In genomic region chr4:52051213-52051614, GRCh38 we compare ENCODE assay signal across 8 cellular contexts. TPM values are rescaled to one million over a fixed set of nuclear protein-coding genes. Genes with fewer than 3 reads are reported as not detected.
DNase-seq lines count a peak whose midpoint lies in the region; ATAC-seq and TF ChIP-seq lines count a peak whose summit lies in the region.

SPATA18 (plus strand) TSS chr4:52051304; CDS start chr4:52051705, 401 bp downstream.

- ATAC-seq in GM18498 (IDR thresholded peaks at IDR 0.05; ENCODE audit: unreplicated experiment), result peak; percentile 66
- peak; percentile 42 for ATAC-seq in HG02973 (IDR thresholded peaks at IDR 0.05; ENCODE audit: unreplicated experiment)
- peak; percentile 85 to 90 for ATAC-seq in right cardiac atrium
- ATAC-seq in gastrocnemius medialis, result peak in 1 of 2 donors; percentile 18

- peak within 1 kb of the TSS; percentile 64 for H3K4me3 Mint-ChIP-seq in activated naive CD8-positive, alpha-beta T cell treated with anti-CD3 and anti-CD28 coated beads for 36 hours

- peaks cover 10% of the 10 kb centered on the region for H3K4me1 Mint-ChIP-seq in activated naive CD8-positive, alpha-beta T cell treated with anti-CD3 and anti-CD28 coated beads for 36 hours

- no peaks in the 10 kb centered on the region for H3K4me1 ChIP-seq in right cardiac atrium (ENCODE audit: control insufficient read depth, insufficient read depth, low read length)
- H3K4me1 ChIP-seq in gastrocnemius medialis, result no peaks in the 10 kb centered on the region

- 2% methylated on average over 44 of the region's 44 CpGs for WGBS in right cardiac atrium

- TF ChIP-seq CTCF in 22Rv1 (IDR thresholded peaks at IDR 0.05) (no peak), gastrocnemius medialis (IDR thresholded peaks at IDR 0.05 in 4 of 5, conservative IDR thresholded peaks at IDR 0.05 in 1 of 5) (no peak)

- H3K27ac Mint-ChIP-seq in activated naive CD8-positive, alpha-beta T cell treated with anti-CD3 and anti-CD28 coated beads for 36 hours, result no peak within 1 kb of the TSS

- intact Hi-C loops in right cardiac atrium (cut with DNase I) (no loop called here), gastrocnemius medialis (cut with DNase I; ENCODE audit: low total_unique reads) (no loop called here)

- H3K27me3 Mint-ChIP-seq in activated naive CD8-positive, alpha-beta T cell treated with anti-CD3 and anti-CD28 coated beads for 36 hours, result peaks cover 85% of the 10 kb centered on the region

- H3K36me3 ChIP-seq in gastrocnemius medialis, result no peaks in the 10 kb centered on the region

- in situ Hi-C loops in gastrocnemius medialis (cut with MboI; ENCODE audit: low sequenced_read_pairs in 4 of 4), result no loop called here

- TF ChIP-seq POLR2A in gastrocnemius medialis (IDR thresholded peaks at IDR 0.05), result no peak

- H3K9me3 Mint-ChIP-seq in activated naive CD8-positive, alpha-beta T cell treated with anti-CD3 and anti-CD28 coated beads for 36 hours, result no peaks in the 10 kb centered on the region

- no peaks in the 10 kb centered on the region for H3K9me3 ChIP-seq in right cardiac atrium (ENCODE audit: control insufficient read depth, low read length)
- no peaks in the 10 kb centered on the region for H3K9me3 ChIP-seq in gastrocnemius medialis

- no peaks in the 10 kb centered on the region for H3K27me3 ChIP-seq in right cardiac atrium (ENCODE audit: control insufficient read depth, insufficient read depth)
- peaks cover 0 to 5% (median 0%) of the 10 kb centered on the region in 3 donors for H3K27me3 ChIP-seq in gastrocnemius medialis

- no peaks in the 10 kb centered on the region for H3K36me3 Mint-ChIP-seq in activated naive CD8-positive, alpha-beta T cell treated with anti-CD3 and anti-CD28 coated beads for 36 hours

- H3K4me3 ChIP-seq in right cardiac atrium (ENCODE audit: low read length), result peak within 1 kb of the TSS; percentile 61
- peak within 1 kb of the TSS; percentile 59 to 79 (median 64) for H3K4me3 ChIP-seq in gastrocnemius medialis

- peak within 1 kb of the TSS; percentile 68 for H3K27ac ChIP-seq in 22Rv1
- no peak within 1 kb of the TSS for H3K27ac ChIP-seq in right cardiac atrium (ENCODE audit: low read length)
- peak within 1 kb of the TSS; percentile 16 to 54 (median 34) for H3K27ac ChIP-seq in gastrocnemius medialis

- DNase-seq in activated naive CD8-positive, alpha-beta T cell treated with anti-CD3 and anti-CD28 coated beads for 36 hours, result no peak
- DNase-seq in right cardiac atrium (peak; percentile 38 to 68 (median 63)), gastrocnemius medialis (peak in 1 of 2 donors; percentile 12), amniotic stem cell (lab: John Stamatoyannopoulos, UW) (no peak)
- DNase-seq in activated CD4-positive, CD25-positive, alpha-beta regulatory T cell (lab: John Stamatoyannopoulos, UW), result no peak

RNA-seq across cellular contexts. Expression of gene SPATA18, which starts in this region (rescaled TPM):
- under 1 TPM in 1 of 2 experiments, not detected in 1; 0.44 TPM for total RNA-seq in activated naive CD8-positive, alpha-beta T cell treated with anti-CD3 and anti-CD28 coated beads for 36 hours
- total RNA-seq in right cardiac atrium (1 to 10 TPM; 2.1 to 3.1 (median 2.6) TPM), gastrocnemius medialis (1 to 10 TPM in 3 of 4 donors, under 1 TPM in 1; 0.46 to 2.6 (median 1.5) TPM)
- polyA plus RNA-seq in right cardiac atrium, result 0.52 TPM

Comparison
In these comparisons a context has a peak if more than half of its experiments do, and no peak if none do; other contexts are left out.
1. DNase-seq: peak in right cardiac atrium (3 of 3); none in activated naive CD8-positive, alpha-beta T cell treated with anti-CD3 and anti-CD28 coated beads for 36 hours (single experiment), amniotic stem cell (single experiment) and activated CD4-positive, CD25-positive, alpha-beta regulatory T cell (0 of 4).